6 cellular contexts compared by ENCODE assay signal in the genomic region with DNA sequence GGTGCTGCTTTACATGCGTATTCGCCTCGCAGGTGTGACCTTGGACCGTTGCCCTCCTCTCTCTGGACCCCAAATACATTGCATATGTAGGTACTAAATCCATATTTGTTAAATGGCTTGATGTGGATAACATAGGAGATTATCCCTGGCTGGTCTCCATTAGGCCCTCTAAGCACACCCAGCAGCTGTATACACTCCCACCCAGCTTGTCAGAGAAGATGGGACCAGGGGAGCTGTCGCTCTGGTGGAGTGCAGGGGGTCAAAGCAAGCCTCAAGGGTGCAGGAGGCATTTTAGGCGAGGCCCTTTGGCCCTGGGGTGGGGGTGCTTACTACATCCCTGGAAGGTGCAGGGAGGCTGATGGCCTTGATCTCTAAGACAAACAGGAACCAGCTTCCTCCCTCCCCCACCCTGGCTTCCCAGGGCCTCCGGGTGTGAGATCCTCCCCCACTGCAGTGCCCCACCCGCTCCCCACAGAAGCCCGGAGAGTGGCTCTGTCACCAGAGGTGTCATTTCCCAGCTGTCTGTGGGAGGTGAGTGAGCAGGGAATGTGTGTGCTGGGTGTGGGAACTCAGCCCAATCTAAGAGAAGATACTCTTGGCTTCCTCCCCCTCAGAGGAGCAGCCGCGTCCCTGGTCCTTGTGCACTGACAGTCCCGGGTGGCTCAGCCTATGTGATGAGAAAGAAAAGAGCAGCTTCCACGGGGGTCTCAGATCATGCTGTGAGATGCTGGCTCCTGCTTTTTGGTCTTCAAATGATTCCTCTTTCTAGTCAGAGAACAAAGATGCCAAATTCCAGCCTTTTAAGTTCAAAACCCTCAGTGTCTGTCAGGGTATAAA. TPM values are rescaled to one million over a fixed set of nuclear protein-coding genes. Genes with fewer than 3 reads are reported as not detected.
A peak's percentile ranks its signal among the peaks of the same experiment; 100 is the strongest.
DNase-seq lines count a peak whose midpoint lies in the region; ATAC-seq and TF ChIP-seq lines count a peak whose summit lies in the region.

No MANE protein-coding gene starts in this region.

- peaks cover 46% of the 10 kb centered on the region for H3K4me1 Mint-ChIP-seq in activated CD4-positive, alpha-beta memory T cell treated with anti-CD3 and anti-CD28 coated beads for 36 hours (ENCODE audit: low read depth)

- intact Hi-C loops in activated CD4-positive, alpha-beta memory T cell treated with anti-CD3 and anti-CD28 coated beads for 36 hours (cut with micrococcal nuclease): loop anchor here (1.0 kb wide), 4 partner anchors 8 to 46 kb away; partner anchors contain the start of gene AURKB
- intact Hi-C loops in heart left ventricle (cut with DNase I): loop anchor here in 3 of 10 donors (5.0 kb wide), 1 partner anchor 42 kb away; the partner anchor contains the start of gene HES7 (in 3 of the 3)

- ATAC-seq in heart left ventricle: peak; percentile 80 to 91 (median 82)
- ATAC-seq in HG03521 (IDR thresholded peaks at IDR 0.05; ENCODE audit: unreplicated experiment): no peak

- peaks cover 0 to 26% (median 20%) of the 10 kb centered on the region in 9 donors for H3K36me3 ChIP-seq in heart left ventricle

- no peak for TF ChIP-seq CTCF in heart left ventricle (IDR thresholded peaks at IDR 0.05)

- POLR2A ChIA-PET in activated CD4-positive, alpha-beta memory T cell treated with anti-CD3 and anti-CD28 coated beads for 36 hours (lab: Charles Lee): interaction anchor here (0.5 to 4.5 kb wide), 12 partner anchors 9 to 85 kb away, joined by 3 to 146 read pairs (median 4); partner anchors contain the start of genes AURKB, CTC1, PER1 and PFAS

- H3K36me3 Mint-ChIP-seq in activated CD4-positive, alpha-beta memory T cell treated with anti-CD3 and anti-CD28 coated beads for 36 hours: peaks cover 24% of the 10 kb centered on the region

- H3K27ac Mint-ChIP-seq in activated CD4-positive, alpha-beta memory T cell treated with anti-CD3 and anti-CD28 coated beads for 36 hours: peak overlapping the region; percentile 95

- no peaks in the 10 kb centered on the region for H3K9me3 ChIP-seq in heart left ventricle

- DNase-seq in KBM-7 (peak; percentile 93), heart left ventricle (peak; percentile 87 to 94 (median 90)), RKO (ENCODE audit: low spot score) (no peak)
- peak; percentile 92 for DNase-seq in activated CD4-positive, alpha-beta memory T cell treated with anti-CD3 and anti-CD28 coated beads for 36 hours
- DNase-seq in stimulated activated CD4-positive, alpha-beta T cell treated with anti-CD3 and anti-CD28 coated beads, Interleukin-2, amount 100 ng/mL, for 24 hours: peak; percentile 78 to 80

- peak overlapping the region; percentile 77 for H3K4me3 Mint-ChIP-seq in activated CD4-positive, alpha-beta memory T cell treated with anti-CD3 and anti-CD28 coated beads for 36 hours

- CTCF ChIA-PET in activated CD4-positive, alpha-beta memory T cell treated with anti-CD3 and anti-CD28 coated beads for 36 hours (lab: Charles Lee): interaction anchor here (1.2 to 1.6 kb wide), 3 partner anchors 25 to 44 kb away, joined by 3 to 7 read pairs (median 5); no protein-coding TSS in a partner anchor

- in situ Hi-C loops in KBM-7 (cut with MboI; ENCODE audit: low pct_unique_long_range_greater_than_20kb, low sequenced_read_pairs): no loop called here

- H3K27me3 ChIP-seq in heart left ventricle: no peaks in the 10 kb centered on the region

- H3K27me3 Mint-ChIP-seq in activated CD4-positive, alpha-beta memory T cell treated with anti-CD3 and anti-CD28 coated beads for 36 hours: no peaks in the 10 kb centered on the region

- H3K4me1 ChIP-seq in heart left ventricle: peaks cover 19 to 47% (median 37%) of the 10 kb centered on the region in 12 donors

- WGBS in heart left ventricle, 4 donors: 14 to 23% (median 20%) methylated on average over 9 to 13 of the region's 13 CpGs

- peak overlapping the region in 7 of 12 donors; percentile 16 to 99 (median 30) for H3K4me3 ChIP-seq in heart left ventricle

- H3K27ac ChIP-seq in heart left ventricle: peak overlapping the region; percentile 95 to 100 (median 100)

- TF ChIP-seq POLR2A in heart left ventricle (IDR thresholded peaks at IDR 0.05): peak in 1 of 2 donors; percentile 52

- no peaks in the 10 kb centered on the region for H3K9me3 Mint-ChIP-seq in activated CD4-positive, alpha-beta memory T cell treated with anti-CD3 and anti-CD28 coated beads for 36 hours

RNA-seq across cellular contexts. Expression of gene VAMP2, which starts 1.4 kb away (rescaled TPM):
- 10 to 100 TPM; 30.1 to 30.4 TPM for total RNA-seq in activated CD4-positive, alpha-beta memory T cell treated with anti-CD3 and anti-CD28 coated beads for 36 hours
- total RNA-seq in heart left ventricle: 10 to 100 TPM; 21.5 to 67.2 (median 51.1) TPM
- 10 to 100 TPM; 49.0 to 50.6 TPM for polyA plus RNA-seq in heart left ventricle

RNA-seq across cellular contexts. Expression of gene TMEM107, which starts 12.0 kb away (rescaled TPM):
- total RNA-seq in activated CD4-positive, alpha-beta memory T cell treated with anti-CD3 and anti-CD28 coated beads for 36 hours: 10 to 100 TPM; 32.6 to 35.3 TPM
- 10 to 100 TPM in 3 of 9 donors, 1 to 10 TPM in 6; 5.3 to 16.4 (median 8.4) TPM for total RNA-seq in heart left ventricle
- 1 to 10 TPM; 3.8 to 8.9 TPM for polyA plus RNA-seq in heart left ventricle

RNA-seq across cellular contexts. Expression of gene PER1, which starts 12.0 kb away (rescaled TPM):
- total RNA-seq in activated CD4-positive, alpha-beta memory T cell treated with anti-CD3 and anti-CD28 coated beads for 36 hours: 10 to 100 TPM; 48.9 to 56.3 TPM
- total RNA-seq in heart left ventricle: 100 to 1,000 TPM in 3 of 9 donors, 10 to 100 TPM in 6; 40.2 to 132 (median 86.3) TPM
- polyA plus RNA-seq in heart left ventricle: 100 to 1,000 TPM in 1 of 2 donors, 10 to 100 TPM in 1; 96.2 to 164 TPM

RNA-seq across cellular contexts. Expression of gene BORCS6, which starts 25.8 kb away (rescaled TPM):
- 1 to 10 TPM; 7.9 to 8.3 TPM for total RNA-seq in activated CD4-positive, alpha-beta memory T cell treated with anti-CD3 and anti-CD28 coated beads for 36 hours
- total RNA-seq in heart left ventricle: 10 to 100 TPM in 3 of 9 donors, 1 to 10 TPM in 6; 6.1 to 13.5 (median 8.1) TPM
- 10 to 100 TPM in 1 of 2 donors, 1 to 10 TPM in 1; 5.1 to 12.9 TPM for polyA plus RNA-seq in heart left ventricle

RNA-seq across cellular contexts. Expression of gene HES7, which starts 40.3 kb away (rescaled TPM):
- 1 to 10 TPM; 2.5 to 2.8 TPM for total RNA-seq in activated CD4-positive, alpha-beta memory T cell treated with anti-CD3 and anti-CD28 coated beads for 36 hours
- total RNA-seq in heart left ventricle: under 1 TPM in 4 of 9 donors, not detected in 5; 0.17 to 0.76 (median 0.44) TPM
- polyA plus RNA-seq in heart left ventricle: under 1 TPM; 0.23 to 0.40 TPM
